1 cellular context compared by ENCODE assay signal in the genomic region with DNA sequence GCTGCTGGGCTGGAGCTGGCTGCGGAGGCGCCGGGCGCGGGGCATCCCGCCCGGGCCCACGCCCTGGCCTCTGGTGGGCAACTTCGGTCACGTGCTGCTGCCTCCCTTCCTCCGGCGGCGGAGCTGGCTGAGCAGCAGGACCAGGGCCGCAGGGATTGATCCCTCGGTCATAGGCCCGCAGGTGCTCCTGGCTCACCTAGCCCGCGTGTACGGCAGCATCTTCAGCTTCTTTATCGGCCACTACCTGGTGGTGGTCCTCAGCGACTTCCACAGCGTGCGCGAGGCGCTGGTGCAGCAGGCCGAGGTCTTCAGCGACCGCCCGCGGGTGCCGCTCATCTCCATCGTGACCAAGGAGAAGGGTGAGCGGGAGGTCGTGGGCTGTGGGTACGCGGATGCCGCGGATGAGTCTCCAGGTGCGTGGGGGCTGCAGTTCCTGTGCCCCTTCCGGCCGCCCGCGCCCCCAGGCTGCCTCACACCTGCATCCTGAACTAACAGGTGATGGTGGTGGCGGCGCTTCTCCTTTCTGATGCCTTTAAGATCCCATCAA.
A peak's percentile ranks its signal among the peaks of the same experiment; 100 is the strongest.
TF ChIP-seq lines count a peak whose summit lies in the region.

No MANE protein-coding gene starts in this region.

TF ChIP-seq in HepG2, 621 proteins besides CTCF, POLR2A, EP300 and RAD21 (continued from another document):
- TF ChIP-seq, protein P1, sequence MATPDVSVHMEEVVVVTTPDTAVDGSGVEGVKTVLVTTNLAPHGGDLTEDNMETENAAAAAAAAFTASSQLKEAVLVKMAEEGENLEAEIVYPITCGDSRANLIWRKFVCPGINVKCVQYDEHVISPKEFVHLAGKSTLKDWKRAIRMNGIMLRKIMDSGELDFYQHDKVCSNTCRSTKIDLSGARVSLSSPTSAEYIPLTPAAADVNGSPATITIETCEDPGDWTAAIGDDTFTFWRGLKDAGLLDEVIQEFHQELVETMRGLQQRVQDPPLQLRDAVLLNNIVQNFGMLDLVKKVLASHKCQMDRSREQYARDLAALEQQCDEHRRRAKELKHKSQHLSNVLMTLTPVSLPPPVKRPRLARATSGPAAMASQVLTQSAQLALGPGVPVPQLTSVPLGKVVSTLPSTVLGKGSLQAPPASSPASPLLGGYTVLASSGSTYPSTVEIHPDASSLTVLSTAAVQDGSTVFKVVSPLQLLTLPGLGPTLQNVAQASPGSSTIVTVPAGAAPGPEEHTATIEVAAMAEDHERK (CRISPR knock-in tag; IDR thresholded peaks at IDR 0.05; ENCODE audit: low read depth): no peak
- TF ChIP-seq SKI (IDR thresholded peaks at IDR 0.05; ENCODE audit: partially characterized antibody) (peak; percentile 2), POLR2AphosphoS2 (IDR thresholded peaks at IDR 0.05; ENCODE audit: low read depth, low read length) (no peak), NR2F1 (CRISPR knock-in tag; IDR thresholded peaks at IDR 0.05) (no peak), HDAC1 (CRISPR knock-in tag; IDR thresholded peaks at IDR 0.05) (peak; percentile 4; the same call in 1 of the 2 replicates)
- TF ChIP-seq, protein P2, sequence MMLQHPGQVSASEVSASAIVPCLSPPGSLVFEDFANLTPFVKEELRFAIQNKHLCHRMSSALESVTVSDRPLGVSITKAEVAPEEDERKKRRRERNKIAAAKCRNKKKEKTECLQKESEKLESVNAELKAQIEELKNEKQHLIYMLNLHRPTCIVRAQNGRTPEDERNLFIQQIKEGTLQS (CRISPR knock-in tag; IDR thresholded peaks at IDR 0.05): no peak
